In the genomic region with DNA sequence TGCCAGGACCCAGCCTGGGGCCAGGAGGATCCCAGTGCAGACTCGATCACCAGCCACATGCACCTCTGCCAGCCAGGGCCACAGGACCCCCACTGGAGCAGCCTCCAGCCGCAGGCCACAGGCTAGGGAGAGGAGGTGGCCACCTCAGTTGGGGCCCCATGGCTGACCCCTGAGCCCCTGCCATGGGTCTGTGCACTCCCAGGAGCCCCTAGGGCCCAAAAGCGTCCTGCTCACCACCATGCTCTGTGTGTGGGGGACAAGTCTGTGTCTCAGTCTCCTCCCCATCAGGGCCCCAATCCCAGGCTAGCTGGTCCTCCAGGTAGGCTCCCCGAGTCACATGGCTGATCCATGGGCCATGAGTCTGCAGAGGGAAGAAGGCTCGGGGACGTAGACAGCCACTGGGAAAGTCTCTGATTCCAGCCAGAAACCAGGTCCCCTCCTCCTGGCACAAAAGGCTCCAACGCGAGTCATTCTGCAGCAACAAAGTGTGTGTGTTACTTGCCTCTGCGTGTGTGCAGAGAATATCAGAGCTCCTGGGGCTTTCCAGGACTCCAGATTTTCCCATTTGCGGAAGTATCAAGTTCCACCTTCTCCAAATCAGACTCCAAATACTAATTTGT, we compare ENCODE assay signal across 6 cellular contexts. TPM values are rescaled to one million over a fixed set of nuclear protein-coding genes. Genes with fewer than 3 reads are reported as not detected.
DNase-seq lines count a peak whose midpoint lies in the region; TF ChIP-seq lines count a peak whose summit lies in the region.

No MANE protein-coding gene starts in this region.

- H3K79me2 ChIP-seq in mammary epithelial cell (ENCODE audit: insufficient read depth, low read length), result no peaks in the 10 kb centered on the region

- peak overlapping the region; percentile 78 for H2AFZ ChIP-seq in mammary epithelial cell (ENCODE audit: low read depth, low read length)

- in situ Hi-C loops in mammary epithelial cell (cut with MboI; ENCODE audit: low sequenced_read_pairs in 2 of 2), result loop anchor here in 1 of 2 donors (25.0 kb wide), 1 partner anchor 154 kb away; the partner anchor contains the start of gene HSD3B7

- peak overlapping the region; percentile 59 for H3K9ac ChIP-seq in mammary epithelial cell (ENCODE audit: insufficient read depth, low read length)

- BruUV-seq in mammary epithelial cell (replicated peaks; lab: Mats Ljungman, UMichigan), result no TSS peak

- no peak for TF ChIP-seq CTCF in mammary epithelial cell (conservative IDR thresholded peaks at IDR 0.05 in 1 of 2, IDR thresholded peaks at IDR 0.05 in 1 of 2; ENCODE audit: extremely low read depth in 1 of 2, insufficient read depth in 1 of 2, low read depth in 1 of 2, low read length in 2 of 2)
- no peak for TF ChIP-seq CTCF in neutrophil (IDR thresholded peaks at IDR 0.05)

- H3K4me1 ChIP-seq in mammary epithelial cell (ENCODE audit: insufficient read depth, low read length) (peaks cover 38% of the 10 kb centered on the region), neutrophil (ENCODE audit: control insufficient read depth in 1 of 2, insufficient read depth in 1 of 2, low read depth in 1 of 2, low read length in 1 of 2) (peaks cover 26 to 31% of the 10 kb centered on the region in 2 experiments)

- H3K4me3 ChIP-seq in mammary epithelial cell (replicated peaks in 1 of 3; ENCODE audit: insufficient read depth in 1 of 3, low read depth in 2 of 3, low read length in 3 of 3) (peak overlapping the region; percentile 12 to 29 (median 15)), neutrophil (ENCODE audit: low read depth in 1 of 2, low read length in 1 of 2) (peak overlapping the region; percentile 68 to 69)

- no peaks in the 10 kb centered on the region for H4K20me1 ChIP-seq in mammary epithelial cell (ENCODE audit: insufficient read depth, low read length)

- 4% methylated on average over 9 of the region's 10 CpGs for WGBS in mammary epithelial cell (ENCODE audit: low coverage, missing lambda C conversion rate)

- H3K9me3 ChIP-seq in mammary epithelial cell (replicated peaks; ENCODE audit: insufficient read depth, low read length) (no peaks in the 10 kb centered on the region), neutrophil (no peaks in the 10 kb centered on the region)

- peak overlapping the region; percentile 69 for H3K4me2 ChIP-seq in mammary epithelial cell (ENCODE audit: insufficient read depth, low read depth, low read length)

- dilution Hi-C loops in mammary epithelial cell (cut with HindIII; ENCODE audit: low sequenced_read_pairs), result loop anchor here (10.0 kb wide), 1 partner anchor 107 kb away; the partner anchor contains the start of gene STX4

- DNase-seq in NCI-H2196 treated with DMSO at 0.1 percent for 48 hours (lab: John Stamatoyannopoulos, UW; ENCODE audit: unreplicated experiment), result peak; percentile 67
- DNase-seq in NCI-H2196 (lab: John Stamatoyannopoulos, UW; ENCODE audit: unreplicated experiment), result no peak
- peak; percentile 79 for DNase-seq in mammary epithelial cell
- no peak for DNase-seq in kidney glomerular epithelial cell (lab: John Stamatoyannopoulos, UW)
- no peak for DNase-seq in MV-4-11 (lab: John Stamatoyannopoulos, UW)

- H3K36me3 ChIP-seq in mammary epithelial cell (ENCODE audit: insufficient read depth, low read length) (no peaks in the 10 kb centered on the region), neutrophil (no peaks in the 10 kb centered on the region)

- CTCF ChIA-PET in mammary epithelial cell (lab: Charles Lee; ENCODE audit: low non-redundant PET), result interaction anchor here (0.5 to 1.4 kb wide), 13 partner anchors 23 to 571 kb away, joined by 3 to 27 read pairs (median 4); partner anchors contain the start of genes HSD3B7 and KAT8

- H3K27me3 ChIP-seq in mammary epithelial cell (ENCODE audit: insufficient read depth, low read length) (no peaks in the 10 kb centered on the region), neutrophil (no peaks in the 10 kb centered on the region)

- peak overlapping the region; percentile 55 for H3K27ac ChIP-seq in mammary epithelial cell (ENCODE audit: insufficient read depth, low read depth, low read length)
- H3K27ac ChIP-seq in neutrophil, result peak overlapping the region; percentile 96

- intact Hi-C loops in mammary epithelial cell (cut with micrococcal nuclease), result loop anchor here (1.0 to 5.0 kb wide), 10 partner anchors 23 to 301 kb away; partner anchors contain the start of genes BCKDK, FUS, HSD3B7 and STX4

RNA-seq across cellular contexts. Expression of gene PRSS8, which starts 6.1 kb away (rescaled TPM):
- total RNA-seq in mammary epithelial cell, result 10 to 100 TPM; 43.7 to 69.4 TPM
- 66.3 TPM for polyA plus RNA-seq in mammary epithelial cell
- 52.7 TPM for polyA minus RNA-seq in mammary epithelial cell

RNA-seq across cellular contexts. Expression of gene PRSS36, which starts 8.3 kb away (rescaled TPM):
- under 1 TPM; under 0.01 to 0.35 TPM for total RNA-seq in mammary epithelial cell
- polyA plus RNA-seq in mammary epithelial cell, result 0.54 TPM
- not detected for polyA minus RNA-seq in mammary epithelial cell

RNA-seq across cellular contexts. Expression of gene KAT8, which starts 24.1 kb away (rescaled TPM):
- 10 to 100 TPM; 22.7 to 34.0 TPM for total RNA-seq in mammary epithelial cell
- polyA plus RNA-seq in mammary epithelial cell, result 23.1 TPM
- polyA minus RNA-seq in mammary epithelial cell, result 17.5 TPM

RNA-seq across cellular contexts. Expression of gene BCKDK, which starts 33.4 kb away (rescaled TPM):
- 10 to 100 TPM; 26.3 to 47.8 TPM for total RNA-seq in mammary epithelial cell
- 52.1 TPM for polyA plus RNA-seq in mammary epithelial cell
- 48.5 TPM for polyA minus RNA-seq in mammary epithelial cell

RNA-seq across cellular contexts. Expression of gene FUS, which starts 38.3 kb away (rescaled TPM):
- total RNA-seq in mammary epithelial cell, result 100 to 1,000 TPM in 1 of 2 donors, 10 to 100 TPM in 1; 19.5 to 404 TPM
- 220 TPM for polyA plus RNA-seq in mammary epithelial cell
- 162 TPM for polyA minus RNA-seq in mammary epithelial cell

Comparison
In these comparisons a context has a peak if more than half of its experiments do, and no peak if none do; other contexts are left out.
1. DNase-seq: peak in NCI-H2196 treated with DMSO at 0.1 percent for 48 hours (single experiment) and mammary epithelial cell (single experiment); none in NCI-H2196 (single experiment), kidney glomerular epithelial cell (single experiment) and MV-4-11 (single experiment).